Comparison of ENCODE assay signal across 8 cellular contexts in genomic region chr14:24366664-24367505, GRCh38. TPM values are rescaled to one million over a fixed set of nuclear protein-coding genes. Genes with fewer than 3 reads are reported as not detected.
DNase-seq lines count a peak whose midpoint lies in the region; ATAC-seq and TF ChIP-seq lines count a peak whose summit lies in the region.

No MANE protein-coding gene starts in this region.

- H2AFZ ChIP-seq in neural progenitor cell (replicated peaks) = peak overlapping the region; percentile 69

- ATAC-seq in GM19043 (IDR thresholded peaks at IDR 0.05; ENCODE audit: low read depth, unreplicated experiment) (peak; percentile 60), HG03135 (IDR thresholded peaks at IDR 0.05; ENCODE audit: unreplicated experiment) (peak; percentile 53)
- ATAC-seq in activated naive CD8-positive, alpha-beta T cell treated with anti-CD3 and anti-CD28 coated beads, Interleukin-2, amount 10 ng/mL, durations not matched to agents 7 days and 5 days (ENCODE audit: low read depth) = peak; percentile 30

- peak overlapping the region; percentile 85 for H3K4me2 ChIP-seq in neural progenitor cell

- peaks cover 18% of the 10 kb centered on the region for H3K4me1 ChIP-seq in neural progenitor cell

- H3K9me3 Mint-ChIP-seq in activated naive CD8-positive, alpha-beta T cell treated with anti-CD3 and anti-CD28 coated beads, Interleukin-2, amount 10 ng/mL, durations not matched to agents 7 days and 5 days = no peaks in the 10 kb centered on the region
- no peaks in the 10 kb centered on the region for H3K9me3 Mint-ChIP-seq in neural progenitor cell

- no peaks in the 10 kb centered on the region for H3K36me3 ChIP-seq in neural progenitor cell

- peaks cover 23% of the 10 kb centered on the region for H3K4me1 Mint-ChIP-seq in activated naive CD8-positive, alpha-beta T cell treated with anti-CD3 and anti-CD28 coated beads, Interleukin-2, amount 10 ng/mL, durations not matched to agents 7 days and 5 days
- peaks cover 15% of the 10 kb centered on the region for H3K4me1 Mint-ChIP-seq in neural progenitor cell

- peaks cover 2% of the 10 kb centered on the region for H3K36me3 Mint-ChIP-seq in activated naive CD8-positive, alpha-beta T cell treated with anti-CD3 and anti-CD28 coated beads, Interleukin-2, amount 10 ng/mL, durations not matched to agents 7 days and 5 days
- no peaks in the 10 kb centered on the region for H3K36me3 Mint-ChIP-seq in neural progenitor cell

- no peak for TF ChIP-seq CTCF in neural progenitor cell (IDR thresholded peaks at IDR 0.05)

- no peak overlapping the region for H3K9ac ChIP-seq in neural progenitor cell

- peak; percentile 98 for DNase-seq in COR-L47 (lab: John Stamatoyannopoulos, UW)
- DNase-seq in NCI-H226 = peak; percentile 13
- peak; percentile 49 for DNase-seq in activated naive CD8-positive, alpha-beta T cell treated with anti-CD3 and anti-CD28 coated beads, Interleukin-2, amount 10 ng/mL, durations not matched to agents 7 days and 5 days
- peak; percentile 44 for DNase-seq in glomerular endothelial cell (ENCODE audit: extremely low read depth, low read depth, low spot score)
- peak; percentile 97 for DNase-seq in neural progenitor cell (ENCODE audit: low spot score)
- DNase-seq in NOMO-1 treated with DMSO at 0.1 percent for 48 hours (lab: John Stamatoyannopoulos, UW; ENCODE audit: unreplicated experiment) = no peak

- POLR2A ChIA-PET in activated naive CD8-positive, alpha-beta T cell treated with anti-CD3 and anti-CD28 coated beads, Interleukin-2, amount 10 ng/mL, durations not matched to agents 7 days and 5 days (lab: Charles Lee) = interaction anchor here (2.2 kb wide), 1 partner anchor 64 kb away, joined by 14 read pairs; the partner anchor contains the start of genes CBLN3 and KHNYN

- no peaks in the 10 kb centered on the region for H3K9me3 ChIP-seq in neural progenitor cell (ENCODE audit: low read depth)

- no peak overlapping the region for H3K27ac Mint-ChIP-seq in activated naive CD8-positive, alpha-beta T cell treated with anti-CD3 and anti-CD28 coated beads, Interleukin-2, amount 10 ng/mL, durations not matched to agents 7 days and 5 days
- peak overlapping the region; percentile 99 for H3K27ac Mint-ChIP-seq in neural progenitor cell

- H4K20me1 ChIP-seq in neural progenitor cell (ENCODE audit: low read depth) = no peaks in the 10 kb centered on the region

- H3K4me3 Mint-ChIP-seq in activated naive CD8-positive, alpha-beta T cell treated with anti-CD3 and anti-CD28 coated beads, Interleukin-2, amount 10 ng/mL, durations not matched to agents 7 days and 5 days = peak overlapping the region; percentile 53
- H3K4me3 Mint-ChIP-seq in neural progenitor cell = peak overlapping the region; percentile 93

- peak overlapping the region; percentile 74 for H3K4me3 ChIP-seq in neural progenitor cell

- H3F3A ChIP-seq in neural progenitor cell (ENCODE audit: low read depth) = peaks cover 36% of the 10 kb centered on the region

- peaks cover 3% of the 10 kb centered on the region for H3K79me2 ChIP-seq in neural progenitor cell (ENCODE audit: low read depth)

- peaks cover 56% of the 10 kb centered on the region for H3K27me3 Mint-ChIP-seq in activated naive CD8-positive, alpha-beta T cell treated with anti-CD3 and anti-CD28 coated beads, Interleukin-2, amount 10 ng/mL, durations not matched to agents 7 days and 5 days
- peaks cover 8% of the 10 kb centered on the region for H3K27me3 Mint-ChIP-seq in neural progenitor cell (ENCODE audit: insufficient read depth, low read depth)

- peak overlapping the region; percentile 51 for H3K27ac ChIP-seq in neural progenitor cell

- peaks cover 20% of the 10 kb centered on the region for H3K27me3 ChIP-seq in neural progenitor cell

RNA-seq across cellular contexts. Expression of gene NFATC4, which starts 1.1 kb away (rescaled TPM):
- not detected for total RNA-seq in activated naive CD8-positive, alpha-beta T cell treated with anti-CD3 and anti-CD28 coated beads, Interleukin-2, amount 10 ng/mL, durations not matched to agents 7 days and 5 days
- total RNA-seq in glomerular endothelial cell (24.3 and 42.5 TPM in 2 replicates), neural progenitor cell (ENCODE audit: low replicate concordance) (38.2 and 95.3 TPM in 2 replicates)

RNA-seq across cellular contexts. Expression of gene RIPK3, which starts 27.1 kb away (rescaled TPM):
- total RNA-seq in activated naive CD8-positive, alpha-beta T cell treated with anti-CD3 and anti-CD28 coated beads, Interleukin-2, amount 10 ng/mL, durations not matched to agents 7 days and 5 days = 10 to 100 TPM; 41.1 to 43.7 TPM
- total RNA-seq in glomerular endothelial cell (1.3 and 2.6 TPM in 2 replicates), neural progenitor cell (ENCODE audit: low replicate concordance) (not detected in 2 replicates)

RNA-seq across cellular contexts. Expression of gene NYNRIN, which starts 31.9 kb away (rescaled TPM):
- under 1 TPM; 0.34 to 0.42 TPM for total RNA-seq in activated naive CD8-positive, alpha-beta T cell treated with anti-CD3 and anti-CD28 coated beads, Interleukin-2, amount 10 ng/mL, durations not matched to agents 7 days and 5 days
- total RNA-seq in glomerular endothelial cell (8.5 and 19.8 TPM in 2 replicates), neural progenitor cell (ENCODE audit: low replicate concordance) (15.5 and 34.3 TPM in 2 replicates)

RNA-seq across cellular contexts. Expression of gene ADCY4, which starts 32.0 kb away (rescaled TPM):
- 1 to 10 TPM; 4.4 to 6.3 TPM for total RNA-seq in activated naive CD8-positive, alpha-beta T cell treated with anti-CD3 and anti-CD28 coated beads, Interleukin-2, amount 10 ng/mL, durations not matched to agents 7 days and 5 days
- total RNA-seq in glomerular endothelial cell (63.3 and 115 TPM in 2 replicates), neural progenitor cell (ENCODE audit: low replicate concordance) (not detected in 2 replicates)

RNA-seq across cellular contexts. Expression of gene LTB4R, which starts 55.6 kb away (rescaled TPM):
- 10 to 100 TPM; 27.0 to 27.8 TPM for total RNA-seq in activated naive CD8-positive, alpha-beta T cell treated with anti-CD3 and anti-CD28 coated beads, Interleukin-2, amount 10 ng/mL, durations not matched to agents 7 days and 5 days
- total RNA-seq in glomerular endothelial cell (5.3 and 7.9 TPM in 2 replicates), neural progenitor cell (ENCODE audit: low replicate concordance) (1.9 and 4.6 TPM in 2 replicates)

Comparison
In these comparisons a context has a peak if more than half of its experiments do, and no peak if none do; other contexts are left out.
1. RNA of gene NFATC4, which starts 1.1 kb away (total RNA-seq): 24.3 to 42.5 TPM in glomerular endothelial cell and 38.2 to 95.3 TPM in neural progenitor cell; not detected in activated naive CD8-positive, alpha-beta T cell treated with anti-CD3 and anti-CD28 coated beads, Interleukin-2, amount 10 ng/mL, durations not matched to agents 7 days and 5 days; every median in the first group is over 10 times any median in the second.
2. RNA of gene RIPK3, which starts 27.1 kb away (total RNA-seq): 41.1 to 43.7 TPM in activated naive CD8-positive, alpha-beta T cell treated with anti-CD3 and anti-CD28 coated beads, Interleukin-2, amount 10 ng/mL, durations not matched to agents 7 days and 5 days; 1.3 to 2.6 TPM in glomerular endothelial cell and not detected in neural progenitor cell; every median in the first group is over 10 times any median in the second.
3. Peak in every context shown above with its lines, with median percentiles within 50 percentile points of each other: ATAC-seq.